In genomic region chr10:21056461-21056860, GRCh38 we compare ENCODE assay signal across 34 cellular contexts.
"Had no signal": no experiment of that assay in that cellular context is flagged by ENCODE, and none has a peak within 500 bp of the region (broad histone marks: within the 10 kb centered on the region; RNA-seq: fewer than 3 reads in every experiment).

No MANE protein-coding gene starts in this region.

- DNase-seq: Kasumi-1, MG63, MM.1S, MV-4-11, NCI-H1048, NCI-H1092, NCI-H1092 treated with DMSO at 0.1 percent for 48 hours, NCI-H1105, NCI-H1105 treated with DMSO at 0.1 percent for 48 hours, NCI-H1417, NCI-H1417 treated with DMSO at 0.1 percent for 48 hours, NCI-H1436, NCI-H1436 treated with DMSO at 0.1 percent for 48 hours, NCI-H1694, NCI-H1694 treated with DMSO at 0.1 percent for 48 hours, NCI-H187, NCI-H187 treated with DMSO at 0.1 percent for 48 hours, NCI-H1930, NCI-H2029, NCI-H2029 treated with DMSO at 0.1 percent for 48 hours, NCI-H2081, NCI-H2081 treated with DMSO at 0.1 percent for 48 hours, NCI-H2107, NCI-H2171, NCI-H2171 treated with DMSO at 0.1 percent for 48 hours, NCI-H2227 treated with DMSO at 0.1 percent for 48 hours, NCI-H226, NCI-H345, NCI-H446, NCI-H446 treated with DMSO at 0.1 percent for 48 hours, NCI-H510A, NCI-H510A treated with DMSO at 0.1 percent for 48 hours, NCI-H524, NCI-H524 treated with DMSO at 0.1 percent for 48 hours had no signal

- H3K4me3 ChIP-seq: MG63 had no signal

- H3K36me3 ChIP-seq: MG63 had no signal
